1 cellular context compared by ENCODE assay signal in genomic region chr20:37941332-37941731, GRCh38.
TF ChIP-seq lines count a peak whose summit lies in the region.

No MANE protein-coding gene starts in this region.

TF ChIP-seq in HepG2, 621 proteins besides CTCF, POLR2A, EP300 and RAD21 (continued from another document and continues in another):
- TF ChIP-seq, protein P1, sequence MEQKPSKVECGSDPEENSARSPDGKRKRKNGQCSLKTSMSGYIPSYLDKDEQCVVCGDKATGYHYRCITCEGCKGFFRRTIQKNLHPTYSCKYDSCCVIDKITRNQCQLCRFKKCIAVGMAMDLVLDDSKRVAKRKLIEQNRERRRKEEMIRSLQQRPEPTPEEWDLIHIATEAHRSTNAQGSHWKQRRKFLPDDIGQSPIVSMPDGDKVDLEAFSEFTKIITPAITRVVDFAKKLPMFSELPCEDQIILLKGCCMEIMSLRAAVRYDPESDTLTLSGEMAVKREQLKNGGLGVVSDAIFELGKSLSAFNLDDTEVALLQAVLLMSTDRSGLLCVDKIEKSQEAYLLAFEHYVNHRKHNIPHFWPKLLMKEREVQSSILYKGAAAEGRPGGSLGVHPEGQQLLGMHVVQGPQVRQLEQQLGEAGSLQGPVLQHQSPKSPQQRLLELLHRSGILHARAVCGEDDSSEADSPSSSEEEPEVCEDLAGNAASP (CRISPR knock-in tag; IDR thresholded peaks at IDR 0.05; ENCODE audit: borderline replicate concordance): peak; percentile 32; the same call in 1 of the 2 replicates
- TF ChIP-seq, protein P2, sequence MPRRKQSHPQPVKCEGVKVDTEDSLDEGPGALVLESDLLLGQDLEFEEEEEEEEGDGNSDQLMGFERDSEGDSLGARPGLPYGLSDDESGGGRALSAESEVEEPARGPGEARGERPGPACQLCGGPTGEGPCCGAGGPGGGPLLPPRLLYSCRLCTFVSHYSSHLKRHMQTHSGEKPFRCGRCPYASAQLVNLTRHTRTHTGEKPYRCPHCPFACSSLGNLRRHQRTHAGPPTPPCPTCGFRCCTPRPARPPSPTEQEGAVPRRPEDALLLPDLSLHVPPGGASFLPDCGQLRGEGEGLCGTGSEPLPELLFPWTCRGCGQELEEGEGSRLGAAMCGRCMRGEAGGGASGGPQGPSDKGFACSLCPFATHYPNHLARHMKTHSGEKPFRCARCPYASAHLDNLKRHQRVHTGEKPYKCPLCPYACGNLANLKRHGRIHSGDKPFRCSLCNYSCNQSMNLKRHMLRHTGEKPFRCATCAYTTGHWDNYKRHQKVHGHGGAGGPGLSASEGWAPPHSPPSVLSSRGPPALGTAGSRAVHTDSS (CRISPR knock-in tag; conservative IDR thresholded peaks at IDR 0.05): no peak
- TF ChIP-seq ZBTB7B (CRISPR knock-in tag; IDR thresholded peaks at IDR 0.05) (peak; percentile 90), SP1 (IDR thresholded peaks at IDR 0.05) (no peak), SP1 (CRISPR knock-in tag; IDR thresholded peaks at IDR 0.05) (no peak), ZNF451 (CRISPR knock-in tag; IDR thresholded peaks at IDR 0.05) (no peak), ZNF788 (CRISPR knock-in tag; IDR thresholded peaks at IDR 0.05; ENCODE audit: borderline replicate concordance) (peak; percentile 55; the same call in 1 of the 2 replicates), RXRA (CRISPR knock-in tag; IDR thresholded peaks at IDR 0.05) (peak; percentile 48; the same call in 1 of the 2 replicates), ATF7-NPFF (CRISPR knock-in tag; IDR thresholded peaks at IDR 0.05; ENCODE audit: low read depth) (no peak), MIER2 (CRISPR knock-in tag; IDR thresholded peaks at IDR 0.05) (no peak), ZNF839 (CRISPR knock-in tag; IDR thresholded peaks at IDR 0.05; ENCODE audit: borderline replicate concordance) (no peak), ZNF136 (CRISPR knock-in tag; IDR thresholded peaks at IDR 0.05; ENCODE audit: low read depth) (no peak), TFDP1 (CRISPR knock-in tag; IDR thresholded peaks at IDR 0.05; ENCODE audit: borderline replicate concordance) (no peak), ZNF883 (CRISPR knock-in tag; IDR thresholded peaks at IDR 0.05; ENCODE audit: not compliant biosample characterization) (no peak), HDAC2 (CRISPR knock-in tag; IDR thresholded peaks at IDR 0.05) (0 out of 2 replicates have a peak, but pooled peaks have one; percentile 31), NRL (CRISPR knock-in tag; IDR thresholded peaks at IDR 0.05; ENCODE audit: borderline replicate concordance) (peak; percentile 62), ZNF3 (CRISPR knock-in tag; IDR thresholded peaks at IDR 0.05) (no peak), ZNF101 (CRISPR knock-in tag; IDR thresholded peaks at IDR 0.05; ENCODE audit: borderline replicate concordance, low read depth) (0 out of 2 replicates have a peak, but pooled peaks have one; percentile 33), E2F5 (CRISPR knock-in tag; conservative IDR thresholded peaks at IDR 0.05) (no peak), XRCC5 (optimal IDR thresholded peaks at IDR 0.05; ENCODE audit: low read length) (peak; percentile 95), MYC (CRISPR knock-in tag; IDR thresholded peaks at IDR 0.05; ENCODE audit: borderline replicate concordance) (peak; percentile 49; the same call in 1 of the 2 replicates), ZNF589 (CRISPR knock-in tag; conservative IDR thresholded peaks at IDR 0.05) (no peak), SMARCC2 (IDR thresholded peaks at IDR 0.05) (no peak), STAG1 (CRISPR knock-in tag; IDR thresholded peaks at IDR 0.05) (peak; percentile 80), ZNF879 (CRISPR knock-in tag; IDR thresholded peaks at IDR 0.05) (no peak), ZNF569 (CRISPR knock-in tag; IDR thresholded peaks at IDR 0.05; ENCODE audit: borderline replicate concordance) (no peak), MIXL1 (CRISPR knock-in tag; IDR thresholded peaks at IDR 0.05) (no peak), ZNF670 (CRISPR knock-in tag; IDR thresholded peaks at IDR 0.05; ENCODE audit: borderline replicate concordance) (no peak), KDM6A (CRISPR knock-in tag; IDR thresholded peaks at IDR 0.05; ENCODE audit: low read depth) (no peak), ZNF619 (CRISPR knock-in tag; IDR thresholded peaks at IDR 0.05) (no peak), TEAD3 (CRISPR knock-in tag; optimal IDR thresholded peaks at IDR 0.05; ENCODE audit: borderline replicate concordance) (peak; percentile 22), ZNF33A (CRISPR knock-in tag; IDR thresholded peaks at IDR 0.05; ENCODE audit: borderline replicate concordance) (no peak), CBX5 (CRISPR knock-in tag; IDR thresholded peaks at IDR 0.05; ENCODE audit: borderline replicate concordance) (no peak), ZNF263 (CRISPR knock-in tag; IDR thresholded peaks at IDR 0.05) (peak; percentile 59; the same call in 1 of the 2 replicates), FOSL1 (CRISPR knock-in tag; IDR thresholded peaks at IDR 0.05; ENCODE audit: borderline replicate concordance) (no peak), TARDBP (CRISPR knock-in tag; IDR thresholded peaks at IDR 0.05) (no peak), ZNF317 (CRISPR knock-in tag; IDR thresholded peaks at IDR 0.05) (no peak), CCDC6 (CRISPR knock-in tag; IDR thresholded peaks at IDR 0.05) (no peak), ZNF124 (CRISPR knock-in tag; IDR thresholded peaks at IDR 0.05) (no peak), POLR2G (IDR thresholded peaks at IDR 0.05; ENCODE audit: low read depth, low read length) (no peak), ERF (CRISPR knock-in tag; IDR thresholded peaks at IDR 0.05) (0 out of 2 replicates have a peak, but pooled peaks have one; percentile 53), ZNF766 (CRISPR knock-in tag; IDR thresholded peaks at IDR 0.05; ENCODE audit: borderline replicate concordance) (no peak), ZNF749 (CRISPR knock-in tag; IDR thresholded peaks at IDR 0.05; ENCODE audit: borderline replicate concordance) (no peak), ZNF12 (CRISPR knock-in tag; IDR thresholded peaks at IDR 0.05) (no peak), SALL1 (CRISPR knock-in tag; IDR thresholded peaks at IDR 0.05) (no peak; the same call in 1 of the 2 replicates), ELF4 (CRISPR knock-in tag; IDR thresholded peaks at IDR 0.05; ENCODE audit: borderline replicate concordance) (no peak), ZNF724P (CRISPR knock-in tag; IDR thresholded peaks at IDR 0.05; ENCODE audit: borderline replicate concordance) (no peak), ZNF10 (CRISPR knock-in tag; IDR thresholded peaks at IDR 0.05; ENCODE audit: borderline replicate concordance, low read depth) (no peak), ZNF30 (CRISPR knock-in tag; IDR thresholded peaks at IDR 0.05) (no peak)
- TF ChIP-seq, protein P3, sequence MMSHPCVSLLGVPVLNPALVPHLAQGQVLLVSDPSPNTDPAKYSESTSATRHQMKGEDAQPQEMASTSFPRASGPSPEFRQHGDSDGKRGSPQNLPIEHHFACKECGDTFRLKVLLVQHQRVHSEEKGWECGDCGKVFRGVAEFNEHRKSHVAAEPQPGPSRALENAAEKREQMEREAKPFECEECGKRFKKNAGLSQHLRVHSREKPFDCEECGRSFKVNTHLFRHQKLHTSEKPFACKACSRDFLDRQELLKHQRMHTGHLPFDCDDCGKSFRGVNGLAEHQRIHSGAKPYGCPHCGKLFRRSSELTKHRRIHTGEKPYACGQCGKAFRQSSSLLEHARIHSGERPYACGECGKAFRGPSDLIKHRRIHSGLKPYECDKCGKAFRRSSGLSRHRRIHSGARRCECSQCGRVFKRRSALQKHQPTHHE (CRISPR knock-in tag; IDR thresholded peaks at IDR 0.05; ENCODE audit: borderline replicate concordance): no peak
- TF ChIP-seq, protein P4, sequence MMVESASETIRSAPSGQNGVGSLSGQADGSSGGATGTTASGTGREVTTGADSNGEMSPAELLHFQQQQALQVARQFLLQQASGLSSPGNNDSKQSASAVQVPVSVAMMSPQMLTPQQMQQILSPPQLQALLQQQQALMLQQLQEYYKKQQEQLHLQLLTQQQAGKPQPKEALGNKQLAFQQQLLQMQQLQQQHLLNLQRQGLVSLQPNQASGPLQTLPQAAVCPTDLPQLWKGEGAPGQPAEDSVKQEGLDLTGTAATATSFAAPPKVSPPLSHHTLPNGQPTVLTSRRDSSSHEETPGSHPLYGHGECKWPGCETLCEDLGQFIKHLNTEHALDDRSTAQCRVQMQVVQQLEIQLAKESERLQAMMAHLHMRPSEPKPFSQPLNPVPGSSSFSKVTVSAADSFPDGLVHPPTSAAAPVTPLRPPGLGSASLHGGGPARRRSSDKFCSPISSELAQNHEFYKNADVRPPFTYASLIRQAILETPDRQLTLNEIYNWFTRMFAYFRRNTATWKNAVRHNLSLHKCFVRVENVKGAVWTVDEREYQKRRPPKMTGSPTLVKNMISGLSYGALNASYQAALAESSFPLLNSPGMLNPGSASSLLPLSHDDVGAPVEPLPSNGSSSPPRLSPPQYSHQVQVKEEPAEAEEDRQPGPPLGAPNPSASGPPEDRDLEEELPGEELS (CRISPR knock-in tag; IDR thresholded peaks at IDR 0.05): peak; percentile 18; the same call in 1 of the 2 replicates
- TF ChIP-seq, protein P5, sequence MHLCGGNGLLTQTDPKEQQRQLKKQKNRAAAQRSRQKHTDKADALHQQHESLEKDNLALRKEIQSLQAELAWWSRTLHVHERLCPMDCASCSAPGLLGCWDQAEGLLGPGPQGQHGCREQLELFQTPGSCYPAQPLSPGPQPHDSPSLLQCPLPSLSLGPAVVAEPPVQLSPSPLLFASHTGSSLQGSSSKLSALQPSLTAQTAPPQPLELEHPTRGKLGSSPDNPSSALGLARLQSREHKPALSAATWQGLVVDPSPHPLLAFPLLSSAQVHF (CRISPR knock-in tag; IDR thresholded peaks at IDR 0.05): no peak
- TF ChIP-seq, protein P6, sequence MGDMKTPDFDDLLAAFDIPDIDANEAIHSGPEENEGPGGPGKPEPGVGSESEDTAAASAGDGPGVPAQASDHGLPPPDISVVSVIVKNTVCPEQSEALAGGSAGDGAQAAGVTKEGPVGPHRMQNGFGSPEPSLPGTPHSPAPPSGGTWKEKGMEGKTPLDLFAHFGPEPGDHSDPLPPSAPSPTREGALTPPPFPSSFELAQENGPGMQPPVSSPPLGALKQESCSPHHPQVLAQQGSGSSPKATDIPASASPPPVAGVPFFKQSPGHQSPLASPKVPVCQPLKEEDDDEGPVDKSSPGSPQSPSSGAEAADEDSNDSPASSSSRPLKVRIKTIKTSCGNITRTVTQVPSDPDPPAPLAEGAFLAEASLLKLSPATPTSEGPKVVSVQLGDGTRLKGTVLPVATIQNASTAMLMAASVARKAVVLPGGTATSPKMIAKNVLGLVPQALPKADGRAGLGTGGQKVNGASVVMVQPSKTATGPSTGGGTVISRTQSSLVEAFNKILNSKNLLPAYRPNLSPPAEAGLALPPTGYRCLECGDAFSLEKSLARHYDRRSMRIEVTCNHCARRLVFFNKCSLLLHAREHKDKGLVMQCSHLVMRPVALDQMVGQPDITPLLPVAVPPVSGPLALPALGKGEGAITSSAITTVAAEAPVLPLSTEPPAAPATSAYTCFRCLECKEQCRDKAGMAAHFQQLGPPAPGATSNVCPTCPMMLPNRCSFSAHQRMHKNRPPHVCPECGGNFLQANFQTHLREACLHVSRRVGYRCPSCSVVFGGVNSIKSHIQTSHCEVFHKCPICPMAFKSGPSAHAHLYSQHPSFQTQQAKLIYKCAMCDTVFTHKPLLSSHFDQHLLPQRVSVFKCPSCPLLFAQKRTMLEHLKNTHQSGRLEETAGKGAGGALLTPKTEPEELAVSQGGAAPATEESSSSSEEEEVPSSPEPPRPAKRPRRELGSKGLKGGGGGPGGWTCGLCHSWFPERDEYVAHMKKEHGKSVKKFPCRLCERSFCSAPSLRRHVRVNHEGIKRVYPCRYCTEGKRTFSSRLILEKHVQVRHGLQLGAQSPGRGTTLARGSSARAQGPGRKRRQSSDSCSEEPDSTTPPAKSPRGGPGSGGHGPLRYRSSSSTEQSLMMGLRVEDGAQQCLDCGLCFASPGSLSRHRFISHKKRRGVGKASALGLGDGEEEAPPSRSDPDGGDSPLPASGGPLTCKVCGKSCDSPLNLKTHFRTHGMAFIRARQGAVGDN (CRISPR knock-in tag; IDR thresholded peaks at IDR 0.05): peak; percentile 43
- TF ChIP-seq, protein P7, sequence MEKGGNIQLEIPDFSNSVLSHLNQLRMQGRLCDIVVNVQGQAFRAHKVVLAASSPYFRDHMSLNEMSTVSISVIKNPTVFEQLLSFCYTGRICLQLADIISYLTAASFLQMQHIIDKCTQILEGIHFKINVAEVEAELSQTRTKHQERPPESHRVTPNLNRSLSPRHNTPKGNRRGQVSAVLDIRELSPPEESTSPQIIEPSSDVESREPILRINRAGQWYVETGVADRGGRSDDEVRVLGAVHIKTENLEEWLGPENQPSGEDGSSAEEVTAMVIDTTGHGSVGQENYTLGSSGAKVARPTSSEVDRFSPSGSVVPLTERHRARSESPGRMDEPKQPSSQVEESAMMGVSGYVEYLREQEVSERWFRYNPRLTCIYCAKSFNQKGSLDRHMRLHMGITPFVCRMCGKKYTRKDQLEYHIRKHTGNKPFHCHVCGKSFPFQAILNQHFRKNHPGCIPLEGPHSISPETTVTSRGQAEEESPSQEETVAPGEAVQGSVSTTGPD (CRISPR knock-in tag; IDR thresholded peaks at IDR 0.05): no peak
- TF ChIP-seq, protein P8, sequence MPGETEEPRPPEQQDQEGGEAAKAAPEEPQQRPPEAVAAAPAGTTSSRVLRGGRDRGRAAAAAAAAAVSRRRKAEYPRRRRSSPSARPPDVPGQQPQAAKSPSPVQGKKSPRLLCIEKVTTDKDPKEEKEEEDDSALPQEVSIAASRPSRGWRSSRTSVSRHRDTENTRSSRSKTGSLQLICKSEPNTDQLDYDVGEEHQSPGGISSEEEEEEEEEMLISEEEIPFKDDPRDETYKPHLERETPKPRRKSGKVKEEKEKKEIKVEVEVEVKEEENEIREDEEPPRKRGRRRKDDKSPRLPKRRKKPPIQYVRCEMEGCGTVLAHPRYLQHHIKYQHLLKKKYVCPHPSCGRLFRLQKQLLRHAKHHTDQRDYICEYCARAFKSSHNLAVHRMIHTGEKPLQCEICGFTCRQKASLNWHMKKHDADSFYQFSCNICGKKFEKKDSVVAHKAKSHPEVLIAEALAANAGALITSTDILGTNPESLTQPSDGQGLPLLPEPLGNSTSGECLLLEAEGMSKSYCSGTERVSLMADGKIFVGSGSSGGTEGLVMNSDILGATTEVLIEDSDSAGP (CRISPR knock-in tag; IDR thresholded peaks at IDR 0.05; ENCODE audit: borderline replicate concordance): peak; percentile 55
